1 cellular context compared by ENCODE assay signal in the genomic region with DNA sequence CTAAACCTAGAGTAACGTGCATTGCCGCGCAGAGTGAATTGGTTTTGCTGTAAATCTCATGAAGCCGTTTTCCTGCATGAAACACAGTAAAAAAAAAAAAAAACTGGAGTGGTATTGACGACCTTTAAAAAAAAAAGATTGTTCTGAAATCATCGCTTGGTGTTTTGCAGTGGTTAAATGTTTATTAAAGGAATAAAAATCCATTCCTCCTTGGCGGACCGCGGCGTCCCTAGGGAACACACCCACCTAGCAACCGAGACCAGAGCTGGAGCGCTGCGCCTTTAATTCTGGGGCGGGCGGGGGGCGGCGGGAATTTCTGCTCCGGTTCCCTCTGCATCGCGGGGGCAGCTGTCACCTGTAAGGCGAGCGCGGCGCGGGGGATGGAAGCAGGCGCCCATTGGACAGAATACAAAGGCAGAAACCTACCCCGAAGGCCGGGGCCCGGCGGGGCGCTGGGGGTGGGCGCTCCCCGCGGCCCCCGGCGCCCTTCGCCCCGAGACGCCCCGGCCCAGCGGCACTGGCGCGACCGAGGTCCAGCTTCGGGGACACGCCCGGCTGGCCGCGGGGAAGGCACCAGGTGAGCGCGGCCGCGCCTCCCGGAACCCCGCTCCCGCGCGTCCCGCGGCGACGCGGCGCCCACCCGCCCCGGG.
TF ChIP-seq lines count a peak whose summit lies in the region.

SOWAHA (plus strand) TSS at position 354 of the 650 bp plus-strand sequence. CDS start 320 bp downstream, outside the sequence.

TF ChIP-seq in HEK293, 187 proteins besides CTCF, POLR2A, EP300 and RAD21 (continued from another document):
- TF ChIP-seq PRDM6 (tag by site-specific recombination; IDR thresholded peaks at IDR 0.05): peak; percentile 80
- TF ChIP-seq ZNF423 (tag by site-specific recombination; IDR thresholded peaks at IDR 0.05): peak; percentile 53; the same call in 1 of the 2 replicates
- TF ChIP-seq, protein P1, sequence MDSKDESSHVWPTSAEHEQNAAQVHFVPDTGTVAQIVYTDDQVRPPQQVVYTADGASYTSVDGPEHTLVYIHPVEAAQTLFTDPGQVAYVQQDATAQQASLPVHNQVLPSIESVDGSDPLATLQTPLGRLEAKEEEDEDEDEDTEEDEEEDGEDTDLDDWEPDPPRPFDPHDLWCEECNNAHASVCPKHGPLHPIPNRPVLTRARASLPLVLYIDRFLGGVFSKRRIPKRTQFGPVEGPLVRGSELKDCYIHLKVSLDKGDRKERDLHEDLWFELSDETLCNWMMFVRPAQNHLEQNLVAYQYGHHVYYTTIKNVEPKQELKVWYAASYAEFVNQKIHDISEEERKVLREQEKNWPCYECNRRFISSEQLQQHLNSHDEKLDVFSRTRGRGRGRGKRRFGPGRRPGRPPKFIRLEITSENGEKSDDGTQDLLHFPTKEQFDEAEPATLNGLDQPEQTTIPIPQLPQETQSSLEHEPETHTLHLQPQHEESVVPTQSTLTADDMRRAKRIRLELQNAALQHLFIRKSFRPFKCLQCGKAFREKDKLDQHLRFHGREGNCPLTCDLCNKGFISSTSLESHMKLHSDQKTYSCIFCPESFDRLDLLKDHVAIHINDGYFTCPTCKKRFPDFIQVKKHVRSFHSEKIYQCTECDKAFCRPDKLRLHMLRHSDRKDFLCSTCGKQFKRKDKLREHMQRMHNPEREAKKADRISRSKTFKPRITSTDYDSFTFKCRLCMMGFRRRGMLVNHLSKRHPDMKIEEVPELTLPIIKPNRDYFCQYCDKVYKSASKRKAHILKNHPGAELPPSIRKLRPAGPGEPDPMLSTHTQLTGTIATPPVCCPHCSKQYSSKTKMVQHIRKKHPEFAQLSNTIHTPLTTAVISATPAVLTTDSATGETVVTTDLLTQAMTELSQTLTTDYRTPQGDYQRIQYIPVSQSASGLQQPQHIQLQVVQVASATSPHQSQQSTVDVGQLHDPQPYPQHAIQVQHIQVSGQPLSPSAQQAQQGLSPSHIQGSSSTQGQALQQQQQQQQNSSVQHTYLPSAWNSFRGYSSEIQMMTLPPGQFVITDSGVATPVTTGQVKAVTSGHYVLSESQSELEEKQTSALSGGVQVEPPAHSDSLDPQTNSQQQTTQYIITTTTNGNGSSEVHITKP (tag by site-specific recombination; IDR thresholded peaks at IDR 0.05): 0 out of 2 replicates have a peak, but pooled peaks have one; percentile 11
- no peak; the same call in 1 of the 2 replicates for TF ChIP-seq ZNF394 (tag by site-specific recombination; IDR thresholded peaks at IDR 0.05; ENCODE audit: borderline replicate concordance)
- TF ChIP-seq KLF1 (tag by site-specific recombination; IDR thresholded peaks at IDR 0.05): peak; percentile 36; the same call in 1 of the 2 replicates
- no peak for TF ChIP-seq ZNF10 (tag by site-specific recombination; IDR thresholded peaks at IDR 0.05)
- peak; percentile 44; the same call in 1 of the 2 replicates for TF ChIP-seq ZEB2 (tag by site-specific recombination; IDR thresholded peaks at IDR 0.05)
- no peak for TF ChIP-seq GLI2 (tag by site-specific recombination; IDR thresholded peaks at IDR 0.05; ENCODE audit: borderline replicate concordance, low read depth)
- peak; percentile 34; the same call in 1 of the 2 replicates for TF ChIP-seq SP2 (tag by site-specific recombination; IDR thresholded peaks at IDR 0.05)
- TF ChIP-seq ZNF362 (tag by site-specific recombination; IDR thresholded peaks at IDR 0.05): peak; percentile 71; the same call in 1 of the 2 replicates
- peak; percentile 62 for TF ChIP-seq KLF9 (tag by site-specific recombination; IDR thresholded peaks at IDR 0.05; ENCODE audit: low read depth)
- no peak for TF ChIP-seq GLI4 (tag by site-specific recombination; IDR thresholded peaks at IDR 0.05)
- no peak for TF ChIP-seq TRIM28 (IDR thresholded peaks at IDR 0.05; ENCODE audit: borderline replicate concordance, low read length)
- no peak for TF ChIP-seq ZNF654 (tag by site-specific recombination; IDR thresholded peaks at IDR 0.05; ENCODE audit: low read depth)
- TF ChIP-seq ZBTB48 (tag by site-specific recombination; IDR thresholded peaks at IDR 0.05): no peak
- TF ChIP-seq GLIS2 (tag by site-specific recombination; IDR thresholded peaks at IDR 0.05): peak; percentile 44; the same call in 1 of the 2 replicates
- no peak for TF ChIP-seq ZNF585B (tag by site-specific recombination; IDR thresholded peaks at IDR 0.05)
- TF ChIP-seq HOXC10 (CRISPR knock-in tag; IDR thresholded peaks at IDR 0.05): no peak
- no peak for TF ChIP-seq ZNF785 (tag by site-specific recombination; IDR thresholded peaks at IDR 0.05)
- TF ChIP-seq ZBTB8A (tag by site-specific recombination; IDR thresholded peaks at IDR 0.05): 0 out of 2 replicates have a peak, but pooled peaks have one; percentile 20
- TF ChIP-seq ZNF692 (tag by site-specific recombination; IDR thresholded peaks at IDR 0.05): no peak
- no peak for TF ChIP-seq ZNF629 (tag by site-specific recombination; IDR thresholded peaks at IDR 0.05)
- no peak for TF ChIP-seq GFI1B (tag by site-specific recombination; IDR thresholded peaks at IDR 0.05)
- TF ChIP-seq ZBTB7A (tag by site-specific recombination; IDR thresholded peaks at IDR 0.05; ENCODE audit: low read depth): no peak
- TF ChIP-seq FEZF1 (tag by site-specific recombination; IDR thresholded peaks at IDR 0.05): no peak
- no peak for TF ChIP-seq ZNF747 (tag by site-specific recombination; IDR thresholded peaks at IDR 0.05)
- TF ChIP-seq ZBTB20 (tag by site-specific recombination; IDR thresholded peaks at IDR 0.05): peak; percentile 78
- peak; percentile 68 for TF ChIP-seq ZFHX2 (tag by site-specific recombination; conservative IDR thresholded peaks at IDR 0.05)
- no peak for TF ChIP-seq ZNF211 (tag by site-specific recombination; IDR thresholded peaks at IDR 0.05; ENCODE audit: low read depth)
- TF ChIP-seq ZNF184 (tag by site-specific recombination; IDR thresholded peaks at IDR 0.05): no peak
- TF ChIP-seq, protein P2, sequence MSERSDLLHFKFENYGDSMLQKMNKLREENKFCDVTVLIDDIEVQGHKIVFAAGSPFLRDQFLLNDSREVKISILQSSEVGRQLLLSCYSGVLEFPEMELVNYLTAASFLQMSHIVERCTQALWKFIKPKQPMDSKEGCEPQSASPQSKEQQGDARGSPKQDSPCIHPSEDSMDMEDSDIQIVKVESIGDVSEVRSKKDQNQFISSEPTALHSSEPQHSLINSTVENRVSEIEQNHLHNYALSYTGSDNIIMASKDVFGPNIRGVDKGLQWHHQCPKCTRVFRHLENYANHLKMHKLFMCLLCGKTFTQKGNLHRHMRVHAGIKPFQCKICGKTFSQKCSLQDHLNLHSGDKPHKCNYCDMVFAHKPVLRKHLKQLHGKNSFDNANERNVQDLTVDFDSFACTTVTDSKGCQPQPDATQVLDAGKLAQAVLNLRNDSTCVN (tag by site-specific recombination; optimal IDR thresholded peaks at IDR 0.05): peak; percentile 47
- peak; percentile 60; the same call in 1 of the 2 replicates for TF ChIP-seq KLF8 (tag by site-specific recombination; IDR thresholded peaks at IDR 0.05)
- peak; percentile 42 for TF ChIP-seq ZBTB17 (tag by site-specific recombination; IDR thresholded peaks at IDR 0.05)
- TF ChIP-seq GLIS1 (tag by site-specific recombination; IDR thresholded peaks at IDR 0.05): peak; percentile 47
- TF ChIP-seq ZNF202 (tag by site-specific recombination; IDR thresholded peaks at IDR 0.05; ENCODE audit: borderline replicate concordance): no peak
- no peak for TF ChIP-seq ZFP37 (tag by site-specific recombination; IDR thresholded peaks at IDR 0.05)
- no peak for TF ChIP-seq ZNF155 (tag by site-specific recombination; IDR thresholded peaks at IDR 0.05)
- peak; percentile 63 for TF ChIP-seq EGR2 (tag by site-specific recombination; IDR thresholded peaks at IDR 0.05; ENCODE audit: low read depth)
- no peak for TF ChIP-seq SP7 (tag by site-specific recombination; IDR thresholded peaks at IDR 0.05)
- TF ChIP-seq ZNF239 (tag by site-specific recombination; IDR thresholded peaks at IDR 0.05): no peak
- peak; percentile 84 for TF ChIP-seq ZNF335 (tag by site-specific recombination; conservative IDR thresholded peaks at IDR 0.05)
- TF ChIP-seq KLF10 (tag by site-specific recombination; IDR thresholded peaks at IDR 0.05): 0 out of 2 replicates have a peak, but pooled peaks have one; percentile 43
